In genomic region chr1:100616121-100616621, GRCh38 we compare ENCODE assay signal across 21 cellular contexts.
DNase-seq lines count a peak whose midpoint lies in the region; ATAC-seq, FAIRE-seq and TF ChIP-seq lines count a peak whose summit lies in the region.
"Had no signal": no experiment of that assay in that cellular context is flagged by ENCODE, and none has a peak within 500 bp of the region (broad histone marks: within the 10 kb centered on the region; RNA-seq: fewer than 3 reads in every experiment).

No MANE protein-coding gene starts in this region.

- H3K4me1 ChIP-seq in body of pancreas (no peaks in the 10 kb centered on the region), pancreas (no peaks in the 10 kb centered on the region), adrenal gland (replicated peaks in 1 of 2) (no peaks in the 10 kb centered on the region)
- H3K4me1 ChIP-seq: BE2C had no signal

- TF ChIP-seq CTCF in body of pancreas (IDR thresholded peaks at IDR 0.05) (no peak), pancreas (IDR thresholded peaks at IDR 0.05) (no peak), adrenal gland (IDR thresholded peaks at IDR 0.05) (no peak)

- DNase-seq in ACHN (peak; percentile 22), body of pancreas (no peak), left lobe of liver (ENCODE audit: low spot score) (no peak), pancreas (no peak), adrenal gland (no peak)
- DNase-seq: BE2C, DMS79 treated with DMSO at 0.1 percent for 48 hours, GM23248, HCEC 1CT, Karpas-422, NCI-H1417, NCI-H187, NCI-H69, PC-9, RPMI8226, SHP77 had no signal

- in situ Hi-C loops in ACHN (cut with HindIII; ENCODE audit: low pct_ligation_motif_present, low pct_unique_long_range_greater_than_20kb, low sequenced_read_pairs): loop anchor here (25.0 kb wide), 1 partner anchor 246 kb away; no protein-coding TSS in a partner anchor

- H3K9me3 ChIP-seq in body of pancreas: no peaks in the 10 kb centered on the region
- H3K9me3 ChIP-seq in pancreas: no peaks in the 10 kb centered on the region
- H3K9me3 ChIP-seq in adrenal gland (replicated peaks in 1 of 3): no peaks in the 10 kb centered on the region
- H3K9me3 ChIP-seq: BE2C had no signal

- WGBS in body of pancreas, 2 donors: 30 to 35% methylated on average over 4 of the region's 4 CpGs
- WGBS in pancreas, 2 donors: 32 to 40% methylated on average over 4 of the region's 4 CpGs
- 81 to 93% (median 92%) methylated on average over 4 of the region's 4 CpGs for WGBS in adrenal gland, 4 donors

- no peak for TF ChIP-seq POLR2A in body of pancreas (IDR thresholded peaks at IDR 0.05)
- no peak for TF ChIP-seq POLR2A in adrenal gland (IDR thresholded peaks at IDR 0.05)

- no peak for FAIRE-seq in pancreas (lab: Jason Lieb, UNC)
- FAIRE-seq: A204.1, GM12878, HTR-8/SVneo had no signal

- H3K36me3 ChIP-seq in body of pancreas (replicated peaks in 1 of 2; ENCODE audit: insufficient read depth in 1 of 2, low read depth in 2 of 2) (no peaks in the 10 kb centered on the region), pancreas (no peaks in the 10 kb centered on the region), adrenal gland (replicated peaks in 1 of 2) (no peaks in the 10 kb centered on the region)
- H3K36me3 ChIP-seq: BE2C had no signal

- ATAC-seq in body of pancreas: peak; percentile 27
- peak; percentile 86 for ATAC-seq in left lobe of liver
- peak in 3 of 4 donors; percentile 50 to 72 (median 60) for ATAC-seq in pancreas
- ATAC-seq in HG02610 (IDR thresholded peaks at IDR 0.05; ENCODE audit: unreplicated experiment): no peak
- ATAC-seq in HG02588 (IDR thresholded peaks at IDR 0.05; ENCODE audit: unreplicated experiment): no peak
- ATAC-seq: GM12878 had no signal

- H3K27ac ChIP-seq in body of pancreas (peak overlapping the region in 1 of 4 donors; percentile 13), pancreas (no peak overlapping the region), adrenal gland (no peak overlapping the region)
- H3K27ac ChIP-seq: GM23248, PC-9 had no signal

- H3K4me3 ChIP-seq in body of pancreas (no peak overlapping the region), pancreas (no peak overlapping the region), adrenal gland (no peak overlapping the region)
- H3K4me3 ChIP-seq: GM12878, GM23248, PC-9 had no signal

- intact Hi-C loops in body of pancreas (cut with DNase I) (no loop called here), pancreas (cut with DNase I) (no loop called here), adrenal gland (cut with DNase I) (no loop called here)

- H3K27me3 ChIP-seq in body of pancreas: no peaks in the 10 kb centered on the region
- H3K27me3 ChIP-seq in pancreas: no peaks in the 10 kb centered on the region
- H3K27me3 ChIP-seq in adrenal gland: no peaks in the 10 kb centered on the region

Comparison
In these comparisons a context has a peak if more than half of its experiments do, and no peak if none do; other contexts are left out.
1. ATAC-seq: peak in body of pancreas (single experiment), left lobe of liver (single experiment) and pancreas (3 of 4); none in HG02610 (single experiment) and HG02588 (single experiment).